Comparison of ENCODE assay signal across 8 cellular contexts in genomic region chr19:2049741-2050348, GRCh38. TPM values are rescaled to one million over a fixed set of nuclear protein-coding genes. Genes with fewer than 3 reads are reported as not detected.
DNase-seq lines count a peak whose midpoint lies in the region; ATAC-seq and TF ChIP-seq lines count a peak whose summit lies in the region.

No MANE protein-coding gene starts in this region.

- ATAC-seq in HG03045 (IDR thresholded peaks at IDR 0.05; ENCODE audit: unreplicated experiment): peak; percentile 7
- peak; percentile 44 for ATAC-seq in PC-3
- ATAC-seq in foreskin keratinocyte: peak; percentile 8
- peak; percentile 76 for ATAC-seq in upper lobe of right lung
- no peak for ATAC-seq in GM21737 (IDR thresholded peaks at IDR 0.05; ENCODE audit: unreplicated experiment)

- peak overlapping the region; percentile 87 to 96 (median 93) for H3K4me3 Mint-ChIP-seq in nephron

- no peaks in the 10 kb centered on the region for H3K9me2 ChIP-seq in PC-3 (replicated peaks; ENCODE audit: low read length)

- peak overlapping the region; percentile 75 for H3K9ac ChIP-seq in PC-3 (ENCODE audit: low read length)

- peak overlapping the region; percentile 93 for H3K4me2 ChIP-seq in PC-3 (ENCODE audit: low read length)

- H3K4me1 ChIP-seq in PC-3 (ENCODE audit: insufficient read depth, low read length): peaks cover 31% of the 10 kb centered on the region
- peaks cover 5% of the 10 kb centered on the region for H3K4me1 ChIP-seq in foreskin keratinocyte
- peaks cover 73% of the 10 kb centered on the region for H3K4me1 ChIP-seq in upper lobe of right lung

- H3K27ac Mint-ChIP-seq in nephron: peak overlapping the region; percentile 86 to 96 (median 95)

- peaks cover 53% of the 10 kb centered on the region for H3K79me2 ChIP-seq in PC-3 (ENCODE audit: low read length)

- H3K36me3 ChIP-seq in PC-3 (ENCODE audit: low read depth, low read length) (no peaks in the 10 kb centered on the region; the same call in 1 of the 2 replicates), upper lobe of right lung (peaks cover 43% of the 10 kb centered on the region)

- peaks cover 37% of the 10 kb centered on the region for H4K20me1 ChIP-seq in PC-3 (ENCODE audit: low read length)

- no peaks in the 10 kb centered on the region for H3K27me3 ChIP-seq in PC-3 (ENCODE audit: low read length)
- H3K27me3 ChIP-seq in foreskin keratinocyte: no peaks in the 10 kb centered on the region
- no peaks in the 10 kb centered on the region for H3K27me3 ChIP-seq in upper lobe of right lung

- H3K36me3 Mint-ChIP-seq in nephron (ENCODE audit: low read depth): no peaks in the 10 kb centered on the region

- H3K4me1 Mint-ChIP-seq in nephron: peaks cover 5% of the 10 kb centered on the region

- DNase-seq in GDM1 (lab: John Stamatoyannopoulos, UW): peak; percentile 38
- DNase-seq in PC-3: peak; percentile 67
- DNase-seq in activated gamma-delta T cell treated with anti-CD3 and anti-CD28 coated beads, Interleukin-2, amount 50 U/mL, for 16 hours (ENCODE audit: low read depth): peak; percentile 33
- peak; percentile 61 to 77 for DNase-seq in foreskin keratinocyte
- peak; percentile 94 for DNase-seq in upper lobe of right lung

- H3K4me3 ChIP-seq in PC-3 (ENCODE audit: low read length): peak overlapping the region; percentile 80
- peak overlapping the region; percentile 97 for H3K4me3 ChIP-seq in upper lobe of right lung

- no peaks in the 10 kb centered on the region for H3K9me3 Mint-ChIP-seq in nephron

- TF ChIP-seq CTCF in PC-3 (conservative IDR thresholded peaks at IDR 0.05; ENCODE audit: low read depth, low read length) (no peak), foreskin keratinocyte (conservative IDR thresholded peaks at IDR 0.05) (no peak), nephron (IDR thresholded peaks at IDR 0.05; ENCODE audit: unreplicated experiment in 3 of 3) (no peak), upper lobe of right lung (IDR thresholded peaks at IDR 0.05) (no peak)

- H3K9me3 ChIP-seq in PC-3 (ENCODE audit: low read length) (no peaks in the 10 kb centered on the region), upper lobe of right lung (no peaks in the 10 kb centered on the region)

- no peaks in the 10 kb centered on the region for H3F3A ChIP-seq in PC-3 (ENCODE audit: low read length, unreplicated experiment)

- peak overlapping the region; percentile 14 for H3K27ac ChIP-seq in PC-3 (ENCODE audit: low read length)
- H3K27ac ChIP-seq in foreskin keratinocyte: peak overlapping the region; percentile 28
- peak overlapping the region; percentile 95 for H3K27ac ChIP-seq in upper lobe of right lung

- CTCF ChIA-PET in PC-3 (lab: Charles Lee): no interaction called here

- no peaks in the 10 kb centered on the region for H3K27me3 Mint-ChIP-seq in nephron (ENCODE audit: low read depth)

- no peak overlapping the region for H2AFZ ChIP-seq in PC-3 (ENCODE audit: low read length)

- POLR2A ChIA-PET in PC-3 (lab: Charles Lee; ENCODE audit: unreplicated experiment): no interaction called here

- BruUV-seq in PC-3 (replicated peaks; lab: Mats Ljungman, UMichigan): TSS peak; percentile 64

- intact Hi-C loops in PC-3 (cut with micrococcal nuclease) (no loop called here), upper lobe of right lung (cut with DNase I) (no loop called here)

RNA-seq across cellular contexts. Expression of gene MKNK2, which starts 1.2 kb away (rescaled TPM):
- total RNA-seq in PC-3 (2014; rRNA removed) (95.4 and 96.8 TPM in 2 replicates), foreskin keratinocyte (65.6 and 69.4 TPM in 2 replicates), upper lobe of right lung (314 TPM)
- polyA plus RNA-seq in foreskin keratinocyte: 45.3 and 58.3 TPM in 2 replicates

RNA-seq across cellular contexts. Expression of gene BTBD2, which starts 34.3 kb away (rescaled TPM):
- total RNA-seq in PC-3 (2014; rRNA removed): 72.0 and 94.0 TPM in 2 replicates
- total RNA-seq in foreskin keratinocyte: 51.2 and 51.7 TPM in 2 replicates
- 49.5 and 51.4 TPM in 2 replicates for polyA plus RNA-seq in foreskin keratinocyte
- total RNA-seq in upper lobe of right lung: 56.5 TPM

RNA-seq across cellular contexts. Expression of gene MOB3A, which starts 46.3 kb away (rescaled TPM):
- total RNA-seq in PC-3 (2014; rRNA removed) (15.1 and 24.8 TPM in 2 replicates), foreskin keratinocyte (30.1 and 32.9 TPM in 2 replicates), upper lobe of right lung (58.8 TPM)
- 36.0 and 37.8 TPM in 2 replicates for polyA plus RNA-seq in foreskin keratinocyte

RNA-seq across cellular contexts. Expression of gene IZUMO4, which starts 46.9 kb away (rescaled TPM):
- total RNA-seq in PC-3 (2014; rRNA removed) (1.0 and 3.6 TPM in 2 replicates), foreskin keratinocyte (2.0 and 3.1 TPM in 2 replicates), upper lobe of right lung (6.8 TPM)
- 3.8 and 4.4 TPM in 2 replicates for polyA plus RNA-seq in foreskin keratinocyte

Comparison
In these comparisons a context has a peak if more than half of its experiments do, and no peak if none do; other contexts are left out.
1. DNase-seq: peak in every context shown above with its lines; median percentile 94 in upper lobe of right lung; 69 in foreskin keratinocyte; 67 in PC-3; 38 in GDM1; 33 in activated gamma-delta T cell treated with anti-CD3 and anti-CD28 coated beads, Interleukin-2, amount 50 U/mL, for 16 hours.
2. H3K27ac ChIP-seq: peak in every context shown above with its lines; median percentile 95 in upper lobe of right lung; 28 in foreskin keratinocyte; 14 in PC-3.